8 cellular contexts compared by ENCODE assay signal in the genomic region with DNA sequence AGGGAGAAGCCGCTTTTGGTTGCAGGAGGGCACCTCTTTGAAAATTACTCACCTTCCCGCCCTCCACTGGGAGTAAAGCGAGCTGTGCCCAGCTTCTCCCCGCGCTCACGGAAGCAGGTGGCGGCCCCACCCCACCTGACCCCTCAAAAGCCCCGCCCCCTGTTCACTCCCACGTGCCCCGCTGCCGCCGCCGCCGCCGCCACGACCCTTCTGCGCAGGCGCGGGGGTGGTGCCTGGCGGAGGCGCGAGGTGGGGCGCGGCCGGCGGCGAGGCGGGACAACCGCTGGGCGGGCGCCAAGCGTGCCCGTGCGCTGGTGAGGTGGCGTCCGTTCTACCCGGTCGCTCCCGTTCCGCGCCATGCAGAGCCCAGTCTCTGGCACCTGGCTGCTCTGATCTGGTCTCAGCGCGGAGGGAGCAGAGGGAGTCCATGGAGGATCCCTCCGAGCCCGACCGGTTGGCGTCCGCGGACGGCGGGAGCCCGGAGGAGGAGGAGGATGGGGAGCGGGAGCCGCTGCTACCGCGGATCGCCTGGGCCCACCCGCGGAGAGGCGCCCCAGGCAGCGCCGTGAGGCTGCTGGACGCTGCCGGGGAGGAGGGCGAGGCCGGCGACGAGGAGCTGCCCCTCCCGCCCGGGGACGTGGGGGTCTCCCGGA. TPM values are rescaled to one million over a fixed set of nuclear protein-coding genes. Genes with fewer than 3 reads are reported as not detected.
A peak's percentile ranks its signal among the peaks of the same experiment; 100 is the strongest.
DNase-seq lines count a peak whose midpoint lies in the region; ATAC-seq and TF ChIP-seq lines count a peak whose summit lies in the region.

A gene (plus strand): TSS at position 297 of the 653 bp plus-strand sequence. CDS start 131 bp downstream, at position 428.

- DNase-seq in DMS114 treated with DMSO at 0.1 percent for 48 hours (lab: John Stamatoyannopoulos, UW; ENCODE audit: unreplicated experiment), result peak; percentile 65
- DNase-seq in PC-3, result peak; percentile 86
- peak; percentile 95 for DNase-seq in activated T-cell treated with anti-CD3 and anti-CD28 coated beads for 48 hours (ENCODE audit: low read depth)
- no peak for DNase-seq in epithelial cell of proximal tubule (ENCODE audit: low read depth)
- peak; percentile 85 for DNase-seq in stimulated activated CD8-positive, alpha-beta memory T cell treated with anti-CD3 and anti-CD28 coated beads, Interleukin-7, amount 100 ng/mL, for 24 hours (ENCODE audit: low read depth)

- intact Hi-C loops in PC-3 (cut with micrococcal nuclease), result loop anchor here (1.0 kb wide), 2 partner anchors 73 to 78 kb away; a partner anchor contains a TSS

- no peak; the same call in 1 of the 2 replicates for TF ChIP-seq EP300 in Ishikawa (IDR thresholded peaks at IDR 0.05; ENCODE audit: borderline replicate concordance)

- no peaks in the 10 kb centered on the region for H3F3A ChIP-seq in PC-3 (ENCODE audit: low read length, unreplicated experiment)

- peak within 1 kb of the TSS; percentile 29 for H3K27ac ChIP-seq in PC-3 (ENCODE audit: low read length)

- H3K4me1 ChIP-seq in PC-3 (ENCODE audit: insufficient read depth, low read length) (no peaks in the 10 kb centered on the region), mucosa of stomach (ENCODE audit: control insufficient read depth, insufficient read depth, low read length) (peaks cover 11% of the 10 kb centered on the region)

- BruUV-seq in PC-3 (replicated peaks; lab: Mats Ljungman, UMichigan), result no TSS peak

- H3K27me3 ChIP-seq in PC-3 (ENCODE audit: low read length), result no peaks in the 10 kb centered on the region
- no peaks in the 10 kb centered on the region for H3K27me3 ChIP-seq in mucosa of stomach (ENCODE audit: control insufficient read depth, insufficient read depth, low read length)

- CTCF ChIA-PET in PC-3 (lab: Charles Lee), result interaction anchor here (0.6 to 2.3 kb wide), 3 partner anchors 79 to 196 kb away, joined by 3 to 12 read pairs (median 7); a partner anchor contains a TSS

- H3K4me3 ChIP-seq in PC-3 (ENCODE audit: low read length), result peak within 1 kb of the TSS; percentile 88
- H3K4me3 ChIP-seq in epithelial cell of proximal tubule (ENCODE audit: low read depth, low read length), result peak within 1 kb of the TSS; percentile 93
- H3K4me3 ChIP-seq in mucosa of stomach (ENCODE audit: low read length), result peak within 1 kb of the TSS; percentile 64

- H3K4me2 ChIP-seq in PC-3 (ENCODE audit: low read length), result peak within 1 kb of the TSS; percentile 87

- H2AFZ ChIP-seq in PC-3 (ENCODE audit: low read length), result peak within 1 kb of the TSS; percentile 89

- H4K20me1 ChIP-seq in PC-3 (ENCODE audit: low read length), result no peaks in the 10 kb centered on the region

- H3K36me3 ChIP-seq in PC-3 (ENCODE audit: low read depth, low read length) (0 out of 2 replicates have a peak, but pooled peaks cover 5% of the 10 kb centered on the region), mucosa of stomach (ENCODE audit: control insufficient read depth, insufficient read depth, low read length) (no peaks in the 10 kb centered on the region)

- TF ChIP-seq CTCF in PC-3 (conservative IDR thresholded peaks at IDR 0.05; ENCODE audit: low read depth, low read length), result no peak
- no peak for TF ChIP-seq CTCF in epithelial cell of proximal tubule (conservative IDR thresholded peaks at IDR 0.05; ENCODE audit: low read depth, low read length)

- H3K9me2 ChIP-seq in PC-3 (replicated peaks; ENCODE audit: low read length), result no peaks in the 10 kb centered on the region

- H3K79me2 ChIP-seq in PC-3 (ENCODE audit: low read length), result peaks cover 36% of the 10 kb centered on the region

- TF ChIP-seq RAD21 in Ishikawa (IDR thresholded peaks at IDR 0.05; ENCODE audit: low read depth), result peak; percentile 7; the same call in 1 of the 2 replicates

- POLR2A ChIA-PET in PC-3 (lab: Charles Lee; ENCODE audit: unreplicated experiment), result interaction anchor here (0.6 kb wide), 1 partner anchor 78 kb away, joined by 3 read pairs; no protein-coding TSS in a partner anchor

- H3K9ac ChIP-seq in PC-3 (ENCODE audit: low read length) (peak within 1 kb of the TSS; percentile 83), mucosa of stomach (ENCODE audit: low read length) (peak within 1 kb of the TSS; percentile 74)

- ATAC-seq in GM21576 (IDR thresholded peaks at IDR 0.05; ENCODE audit: unreplicated experiment) (peak; percentile 70), PC-3 (peak; percentile 76)

- H3K9me3 ChIP-seq in PC-3 (ENCODE audit: low read length) (0 out of 2 replicates have a peak, but pooled peaks cover 2% of the 10 kb centered on the region), mucosa of stomach (ENCODE audit: control insufficient read depth, low read length) (no peaks in the 10 kb centered on the region)

TF ChIP-seq in Ishikawa, 13 proteins besides CTCF, POLR2A, EP300 and RAD21:
- TF ChIP-seq, protein P1, sequence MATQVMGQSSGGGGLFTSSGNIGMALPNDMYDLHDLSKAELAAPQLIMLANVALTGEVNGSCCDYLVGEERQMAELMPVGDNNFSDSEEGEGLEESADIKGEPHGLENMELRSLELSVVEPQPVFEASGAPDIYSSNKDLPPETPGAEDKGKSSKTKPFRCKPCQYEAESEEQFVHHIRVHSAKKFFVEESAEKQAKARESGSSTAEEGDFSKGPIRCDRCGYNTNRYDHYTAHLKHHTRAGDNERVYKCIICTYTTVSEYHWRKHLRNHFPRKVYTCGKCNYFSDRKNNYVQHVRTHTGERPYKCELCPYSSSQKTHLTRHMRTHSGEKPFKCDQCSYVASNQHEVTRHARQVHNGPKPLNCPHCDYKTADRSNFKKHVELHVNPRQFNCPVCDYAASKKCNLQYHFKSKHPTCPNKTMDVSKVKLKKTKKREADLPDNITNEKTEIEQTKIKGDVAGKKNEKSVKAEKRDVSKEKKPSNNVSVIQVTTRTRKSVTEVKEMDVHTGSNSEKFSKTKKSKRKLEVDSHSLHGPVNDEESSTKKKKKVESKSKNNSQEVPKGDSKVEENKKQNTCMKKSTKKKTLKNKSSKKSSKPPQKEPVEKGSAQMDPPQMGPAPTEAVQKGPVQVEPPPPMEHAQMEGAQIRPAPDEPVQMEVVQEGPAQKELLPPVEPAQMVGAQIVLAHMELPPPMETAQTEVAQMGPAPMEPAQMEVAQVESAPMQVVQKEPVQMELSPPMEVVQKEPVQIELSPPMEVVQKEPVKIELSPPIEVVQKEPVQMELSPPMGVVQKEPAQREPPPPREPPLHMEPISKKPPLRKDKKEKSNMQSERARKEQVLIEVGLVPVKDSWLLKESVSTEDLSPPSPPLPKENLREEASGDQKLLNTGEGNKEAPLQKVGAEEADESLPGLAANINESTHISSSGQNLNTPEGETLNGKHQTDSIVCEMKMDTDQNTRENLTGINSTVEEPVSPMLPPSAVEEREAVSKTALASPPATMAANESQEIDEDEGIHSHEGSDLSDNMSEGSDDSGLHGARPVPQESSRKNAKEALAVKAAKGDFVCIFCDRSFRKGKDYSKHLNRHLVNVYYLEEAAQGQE (IDR thresholded peaks at IDR 0.05; ENCODE audit: low read depth), result no peak
- TF ChIP-seq YY1 (IDR thresholded peaks at IDR 0.05; ENCODE audit: low read depth) (0 out of 2 replicates have a peak, but pooled peaks have one; percentile 62), TEAD4 (IDR thresholded peaks at IDR 0.05) (peak; percentile 26; the same call in 1 of the 2 replicates), CREB1 (IDR thresholded peaks at IDR 0.05; ENCODE audit: low read depth) (no peak), EGR1 (IDR thresholded peaks at IDR 0.05) (peak; percentile 24; the same call in 1 of the 2 replicates), TAF1 (IDR thresholded peaks at IDR 0.05; ENCODE audit: low read depth) (peak; percentile 82), NFIC (IDR thresholded peaks at IDR 0.05) (peak; percentile 70)
- TF ChIP-seq, protein P2, sequence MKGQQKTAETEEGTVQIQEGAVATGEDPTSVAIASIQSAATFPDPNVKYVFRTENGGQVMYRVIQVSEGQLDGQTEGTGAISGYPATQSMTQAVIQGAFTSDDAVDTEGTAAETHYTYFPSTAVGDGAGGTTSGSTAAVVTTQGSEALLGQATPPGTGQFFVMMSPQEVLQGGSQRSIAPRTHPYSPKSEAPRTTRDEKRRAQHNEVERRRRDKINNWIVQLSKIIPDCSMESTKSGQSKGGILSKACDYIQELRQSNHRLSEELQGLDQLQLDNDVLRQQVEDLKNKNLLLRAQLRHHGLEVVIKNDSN (IDR thresholded peaks at IDR 0.05), result peak; percentile 89
- TF ChIP-seq, protein P3, sequence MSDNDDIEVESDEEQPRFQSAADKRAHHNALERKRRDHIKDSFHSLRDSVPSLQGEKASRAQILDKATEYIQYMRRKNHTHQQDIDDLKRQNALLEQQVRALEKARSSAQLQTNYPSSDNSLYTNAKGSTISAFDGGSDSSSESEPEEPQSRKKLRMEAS (IDR thresholded peaks at IDR 0.05), result peak; percentile 81
TF ChIP-seq in Ishikawa: peak in this region for 7.

RNA-seq across cellular contexts. Expression of the gene that starts here (rescaled TPM):
- total RNA-seq in PC-3 (2014; rRNA removed) (13.3 and 18.1 TPM in 2 replicates), epithelial cell of proximal tubule (24.4 and 27.4 TPM in 2 replicates)
